Comparison of ENCODE assay signal across 8 cellular contexts in the genomic region with DNA sequence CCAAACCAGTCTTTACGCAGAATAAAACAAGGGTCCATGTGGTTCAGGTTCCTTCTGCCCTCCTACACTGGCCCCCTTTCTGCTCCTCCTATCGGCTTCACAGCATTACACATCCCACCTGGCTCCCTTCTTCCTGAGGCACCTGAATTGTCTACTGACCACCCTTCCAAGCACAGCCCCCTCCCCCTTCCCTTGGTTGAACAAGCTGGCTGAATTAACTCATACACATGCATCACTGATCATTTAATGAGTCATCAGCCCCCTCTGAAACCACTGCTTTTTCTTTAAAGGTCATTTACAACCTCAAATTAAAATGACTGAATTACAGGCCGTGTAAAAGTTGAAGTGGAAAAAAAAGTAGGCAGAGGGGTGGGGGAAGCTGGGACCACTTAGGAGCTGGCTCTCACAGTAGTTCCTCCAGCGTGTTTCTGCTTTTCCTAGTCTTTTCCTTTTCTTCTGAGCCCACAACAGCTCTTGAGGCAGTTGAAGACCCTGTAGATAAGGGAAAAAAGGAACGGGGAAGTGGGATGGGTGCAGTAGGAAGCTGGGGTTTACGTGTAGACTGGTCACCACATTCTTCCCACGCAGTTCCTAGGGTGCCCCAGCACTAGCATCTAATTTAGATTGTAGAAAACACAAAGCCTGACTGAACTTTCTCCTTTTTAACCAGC.
DNase-seq lines count a peak whose midpoint lies in the region; ATAC-seq and TF ChIP-seq lines count a peak whose summit lies in the region.

No MANE protein-coding gene starts in this region.

- H3K27ac Mint-ChIP-seq in activated naive CD4-positive, alpha-beta T cell treated with anti-CD3 and anti-CD28 coated beads, Interleukin-2, amount 10 ng/mL, durations not matched to agents 7 days and 5 days = peak overlapping the region; percentile 88
- peak overlapping the region; percentile 78 to 97 (median 92) for H3K27ac Mint-ChIP-seq in naive thymus-derived CD4-positive, alpha-beta T cell

- no peak overlapping the region for H4K8ac ChIP-seq in trophoblast cell (ENCODE audit: low read depth, low read length)

- H4K12ac ChIP-seq in trophoblast cell (ENCODE audit: low read depth, low read length) = no peak overlapping the region

- H3K79me2 ChIP-seq in Loucy (ENCODE audit: insufficient read depth, low read length) = peaks cover 85% of the 10 kb centered on the region
- no peaks in the 10 kb centered on the region for H3K79me2 ChIP-seq in trophoblast cell (ENCODE audit: control insufficient read depth, insufficient read depth, low read length, poor library complexity)

- no peak overlapping the region for H2BK5ac ChIP-seq in trophoblast cell (ENCODE audit: low read depth, low read length, poor library complexity)

- H3K36me3 ChIP-seq in Loucy (ENCODE audit: insufficient read depth, low read length) (peaks cover 12% of the 10 kb centered on the region; the same call in 1 of the 2 replicates), trophoblast cell (ENCODE audit: control insufficient read depth in 1 of 2, insufficient read depth in 2 of 2, low read length in 2 of 2) (no peaks in the 10 kb centered on the region), prostate gland (no peaks in the 10 kb centered on the region)
- peaks cover 0 to 8% (median 0%) of the 10 kb centered on the region in 3 experiments for H3K36me3 ChIP-seq in naive thymus-derived CD4-positive, alpha-beta T cell (ENCODE audit: control insufficient read depth in 2 of 3, insufficient read depth in 3 of 3, low read length in 3 of 3)

- TF ChIP-seq CTCF in Loucy (conservative IDR thresholded peaks at IDR 0.05; ENCODE audit: low read length) (no peak), prostate gland (IDR thresholded peaks at IDR 0.05) (no peak)

- 0 out of 2 replicates have a peak, but pooled peaks cover 3% of the 10 kb centered on the region for H3F3A ChIP-seq in Loucy (ENCODE audit: low read depth)

- peak overlapping the region; percentile 9 for H3K9ac ChIP-seq in Loucy (ENCODE audit: low read depth, low read length, poor library complexity, severe bottlenecking)
- no peak overlapping the region for H3K9ac ChIP-seq in trophoblast cell (ENCODE audit: low read length)

- peaks cover 91% of the 10 kb centered on the region for H3K4me1 Mint-ChIP-seq in activated naive CD4-positive, alpha-beta T cell treated with anti-CD3 and anti-CD28 coated beads, Interleukin-2, amount 10 ng/mL, durations not matched to agents 7 days and 5 days
- peaks cover 57 to 99% (median 88%) of the 10 kb centered on the region in 7 donors for H3K4me1 Mint-ChIP-seq in naive thymus-derived CD4-positive, alpha-beta T cell

- H3K4me1 ChIP-seq in Loucy (ENCODE audit: insufficient read depth, low read length, poor library complexity, severe bottlenecking) (peaks cover 46% of the 10 kb centered on the region), trophoblast cell (ENCODE audit: control insufficient read depth in 1 of 2, insufficient read depth in 2 of 2, low read length in 2 of 2) (no peaks in the 10 kb centered on the region), prostate gland (replicated peaks) (no peaks in the 10 kb centered on the region)
- H3K4me1 ChIP-seq in naive thymus-derived CD4-positive, alpha-beta T cell (ENCODE audit: control insufficient read depth in 2 of 2, insufficient read depth in 2 of 2, low read length in 2 of 2) = peaks cover 68 to 73% of the 10 kb centered on the region in 2 donors

- H3K9me2 ChIP-seq in Loucy (replicated peaks; ENCODE audit: low read depth, low read length) = no peaks in the 10 kb centered on the region

- H2BK12ac ChIP-seq in trophoblast cell (ENCODE audit: low read length) = no peak overlapping the region

- H2AFZ ChIP-seq in Loucy (ENCODE audit: low read length) = no peak overlapping the region
- no peak overlapping the region for H2AFZ ChIP-seq in trophoblast cell (ENCODE audit: insufficient read depth, low read length, poor library complexity)

- H4K20me1 ChIP-seq in Loucy (ENCODE audit: insufficient read depth, low read length, poor library complexity, severe bottlenecking) = peaks cover 7% of the 10 kb centered on the region

- no CpG with 5 or more reads among the region's 7 CpGs for WGBS in trophoblast cell (ENCODE audit: extremely low coverage, insufficient coverage, insufficient read length)
- 70% methylated on average over 7 of the region's 7 CpGs for WGBS in prostate gland

- H3K27ac ChIP-seq in naive thymus-derived CD4-positive, alpha-beta T cell (ENCODE audit: low read depth, low read length) = peak overlapping the region; percentile 68
- H3K27ac ChIP-seq in trophoblast cell (ENCODE audit: low read depth, low read length) (no peak overlapping the region), prostate gland (no peak overlapping the region)

- H2BK120ac ChIP-seq in trophoblast cell (ENCODE audit: insufficient read depth, low read length, poor library complexity) = no peak overlapping the region

- intact Hi-C loops in naive thymus-derived CD4-positive, alpha-beta T cell (cut with micrococcal nuclease) = loop anchor here (2.0 kb wide), 6 partner anchors 13 to 95 kb away; no protein-coding TSS in a partner anchor
- intact Hi-C loops in prostate gland (cut with DNase I) = no loop called here

- H3K4me2 ChIP-seq in Loucy (ENCODE audit: low read depth, low read length, poor library complexity, severe bottlenecking) (peak overlapping the region; percentile 39), trophoblast cell (ENCODE audit: low read length) (no peak overlapping the region)

- H3K18ac ChIP-seq in trophoblast cell (ENCODE audit: low read length) = no peak overlapping the region

- no peak overlapping the region for H3K14ac ChIP-seq in trophoblast cell (ENCODE audit: low read length)

- H3K9me3 Mint-ChIP-seq in activated naive CD4-positive, alpha-beta T cell treated with anti-CD3 and anti-CD28 coated beads, Interleukin-2, amount 10 ng/mL, durations not matched to agents 7 days and 5 days = no peaks in the 10 kb centered on the region
- H3K9me3 Mint-ChIP-seq in naive thymus-derived CD4-positive, alpha-beta T cell = peaks cover 0 to 2% (median 0%) of the 10 kb centered on the region in 11 donors

- H3K23ac ChIP-seq in trophoblast cell (ENCODE audit: low read length) = no peak overlapping the region

- CTCF ChIA-PET in activated naive CD4-positive, alpha-beta T cell treated with anti-CD3 and anti-CD28 coated beads, Interleukin-2, amount 10 ng/mL, durations not matched to agents 7 days and 5 days (lab: Charles Lee) = interaction anchor here (1.0 to 2.5 kb wide), 7 partner anchors 18 to 191 kb away, joined by 3 to 9 read pairs (median 5); partner anchors contain the start of gene FYN
- CTCF ChIA-PET in naive thymus-derived CD4-positive, alpha-beta T cell (lab: Charles Lee) = interaction anchor here (0.8 to 1.9 kb wide), 7 partner anchors 10 to 238 kb away, joined by 3 to 6 read pairs (median 4); no protein-coding TSS in a partner anchor

- peaks cover 49% of the 10 kb centered on the region for H3K36me3 Mint-ChIP-seq in activated naive CD4-positive, alpha-beta T cell treated with anti-CD3 and anti-CD28 coated beads, Interleukin-2, amount 10 ng/mL, durations not matched to agents 7 days and 5 days
- peaks cover 0 to 31% (median 14%) of the 10 kb centered on the region in 5 donors for H3K36me3 Mint-ChIP-seq in naive thymus-derived CD4-positive, alpha-beta T cell

- no peaks in the 10 kb centered on the region for H3K27me3 Mint-ChIP-seq in activated naive CD4-positive, alpha-beta T cell treated with anti-CD3 and anti-CD28 coated beads, Interleukin-2, amount 10 ng/mL, durations not matched to agents 7 days and 5 days
- no peaks in the 10 kb centered on the region for H3K27me3 Mint-ChIP-seq in naive thymus-derived CD4-positive, alpha-beta T cell

- no peak overlapping the region for H4K91ac ChIP-seq in trophoblast cell (ENCODE audit: low read depth, low read length)

- peak; percentile 50 for ATAC-seq in GM21529 (IDR thresholded peaks at IDR 0.05; ENCODE audit: unreplicated experiment)
- ATAC-seq in naive thymus-derived CD4-positive, alpha-beta T cell = no peak

- no peak for TF ChIP-seq POLR2A in prostate gland (IDR thresholded peaks at IDR 0.05)

- H3K27me3 ChIP-seq in Loucy (ENCODE audit: insufficient read depth, low read length, poor library complexity, severe bottlenecking) (no peaks in the 10 kb centered on the region), trophoblast cell (ENCODE audit: insufficient read depth, low read length) (no peaks in the 10 kb centered on the region), prostate gland (replicated peaks; ENCODE audit: insufficient read depth) (no peaks in the 10 kb centered on the region)
- no peaks in the 10 kb centered on the region for H3K27me3 ChIP-seq in naive thymus-derived CD4-positive, alpha-beta T cell (ENCODE audit: control insufficient read depth in 2 of 2, insufficient read depth in 2 of 2, low read length in 2 of 2)

- H2AK5ac ChIP-seq in trophoblast cell (ENCODE audit: low read length) = no peak overlapping the region

- DNase-seq in Daoy (ENCODE audit: low read depth) (peak; percentile 84), trophoblast cell (no peak), prostate gland (ENCODE audit: low spot score) (no peak)
- no peak for DNase-seq in activated naive CD4-positive, alpha-beta T cell treated with anti-CD3 and anti-CD28 coated beads, Interleukin-2, amount 10 ng/mL, durations not matched to agents 7 days and 5 days
- DNase-seq in naive thymus-derived CD4-positive, alpha-beta T cell = peak in 1 of 9 donors; percentile 66
- DNase-seq in central memory CD4-positive, alpha-beta T cell = no peak

- H3K4me3 Mint-ChIP-seq in activated naive CD4-positive, alpha-beta T cell treated with anti-CD3 and anti-CD28 coated beads, Interleukin-2, amount 10 ng/mL, durations not matched to agents 7 days and 5 days = no peak overlapping the region
- H3K4me3 Mint-ChIP-seq in naive thymus-derived CD4-positive, alpha-beta T cell = peak overlapping the region in 9 of 10 donors; percentile 5 to 74 (median 61)

- POLR2A ChIA-PET in naive thymus-derived CD4-positive, alpha-beta T cell (lab: Charles Lee) = interaction anchor here (0.8 to 1.8 kb wide), 7 partner anchors 12 to 53 kb away, joined by 3 to 8 read pairs (median 3); no protein-coding TSS in a partner anchor

- H3K79me1 ChIP-seq in trophoblast cell (ENCODE audit: low read length) = no peaks in the 10 kb centered on the region

- no peaks in the 10 kb centered on the region for H3K9me3 ChIP-seq in Loucy (ENCODE audit: insufficient read depth, low read depth, low read length)
- no peaks in the 10 kb centered on the region for H3K9me3 ChIP-seq in naive thymus-derived CD4-positive, alpha-beta T cell (ENCODE audit: control insufficient read depth in 2 of 3, low read length in 3 of 3)
- no peaks in the 10 kb centered on the region for H3K9me3 ChIP-seq in trophoblast cell (ENCODE audit: insufficient read depth, low read depth, low read length)
- no peaks in the 10 kb centered on the region for H3K9me3 ChIP-seq in prostate gland

- H3K4me3 ChIP-seq in Loucy (ENCODE audit: low read length, poor library complexity, severe bottlenecking) = no peak overlapping the region
- H3K4me3 ChIP-seq in naive thymus-derived CD4-positive, alpha-beta T cell (ENCODE audit: low read length) = no peak overlapping the region
- H3K4me3 ChIP-seq in trophoblast cell (ENCODE audit: low read depth, low read length) = no peak overlapping the region
- H3K4me3 ChIP-seq in prostate gland = no peak overlapping the region

- H3K4ac ChIP-seq in trophoblast cell (ENCODE audit: low read depth, low read length) = no peak overlapping the region
